In the genomic region with DNA sequence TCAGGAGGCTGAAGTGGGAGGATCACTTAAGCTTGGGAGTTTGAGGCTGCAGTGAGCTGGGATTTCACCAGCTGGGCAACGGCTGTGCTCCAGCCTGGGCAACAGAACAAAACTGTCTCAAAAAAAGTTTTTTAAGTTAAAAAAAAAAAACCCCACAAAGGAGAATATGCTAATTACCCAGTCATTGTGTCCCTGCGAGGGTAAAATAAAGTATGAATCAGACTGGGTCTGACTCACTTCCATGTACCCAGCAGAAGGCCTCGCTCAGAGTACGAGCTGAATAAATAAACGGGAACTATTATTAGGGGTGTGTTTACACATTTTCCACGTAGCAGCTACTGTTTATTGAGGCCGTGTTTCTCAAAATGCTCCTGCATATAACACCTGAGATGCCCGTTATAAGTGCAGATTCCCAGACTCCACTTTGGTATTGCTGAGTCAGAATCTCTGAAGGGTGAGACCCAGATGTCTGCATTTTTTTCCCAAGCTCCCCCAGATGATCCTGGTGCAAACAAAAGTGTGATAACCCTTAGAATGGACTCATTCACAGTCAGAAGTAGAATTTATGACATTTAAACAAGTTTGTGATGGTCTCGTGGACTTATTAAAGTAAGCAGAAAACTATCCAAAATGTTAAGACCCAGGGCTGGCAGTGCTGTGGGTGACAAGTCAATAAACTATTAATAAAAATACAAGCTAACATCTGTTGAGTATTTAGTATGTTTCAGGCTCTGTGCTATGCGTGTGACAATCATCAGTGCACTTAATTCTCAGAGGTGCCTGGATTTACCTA, we compare ENCODE assay signal across 13 cellular contexts. TPM values are rescaled to one million over a fixed set of nuclear protein-coding genes. Genes with fewer than 3 reads are reported as not detected.
A peak's percentile ranks its signal among the peaks of the same experiment; 100 is the strongest.
DNase-seq lines count a peak whose midpoint lies in the region; ATAC-seq and TF ChIP-seq lines count a peak whose summit lies in the region.
"Had no signal": no experiment of that assay in that cellular context is flagged by ENCODE, and none has a peak within 500 bp of the region (broad histone marks: within the 10 kb centered on the region; RNA-seq: fewer than 3 reads in every experiment).

No MANE protein-coding gene starts in this region.

- no peaks in the 10 kb centered on the region for H3K36me3 Mint-ChIP-seq in HFFc6 (ENCODE audit: low read depth)
- H3K36me3 Mint-ChIP-seq: IgD-negative memory B cell had no signal

- H3K4me3 ChIP-seq in left lung = no peak overlapping the region
- H3K4me3 ChIP-seq: colonic mucosa, sigmoid colon, thoracic aorta had no signal

- H3K9me3 ChIP-seq in left lung = no peaks in the 10 kb centered on the region
- H3K9me3 ChIP-seq: colonic mucosa, thoracic aorta had no signal

- no peaks in the 10 kb centered on the region for H3K27me3 ChIP-seq in left lung
- H3K27me3 ChIP-seq: colonic mucosa had no signal

- H3K27ac ChIP-seq in left lung = no peak overlapping the region
- H3K27ac ChIP-seq: colonic mucosa, sigmoid colon, thoracic aorta had no signal

- ATAC-seq in left lung (peak; percentile 81), HG02852 (IDR thresholded peaks at IDR 0.05; ENCODE audit: unreplicated experiment) (no peak), GM21526 (IDR thresholded peaks at IDR 0.05; ENCODE audit: low FRiP score, unreplicated experiment) (no peak), GM21360 (IDR thresholded peaks at IDR 0.05; ENCODE audit: unreplicated experiment) (no peak)

- H3K4me1 Mint-ChIP-seq in HFFc6 (ENCODE audit: low read depth) = peaks cover 22% of the 10 kb centered on the region

- H3K36me3 ChIP-seq in left lung = peaks cover 0 to 6% of the 10 kb centered on the region in 2 donors
- H3K36me3 ChIP-seq: colonic mucosa, sigmoid colon had no signal

- H3K27me3 Mint-ChIP-seq in HFFc6 (ENCODE audit: insufficient read depth) = peaks cover 23% of the 10 kb centered on the region

- no peaks in the 10 kb centered on the region for H3K9me3 Mint-ChIP-seq in HFFc6

- peak overlapping the region; percentile 52; the same call in 1 of the 2 replicates for H3K27ac Mint-ChIP-seq in HFFc6
- H3K27ac Mint-ChIP-seq: IgD-negative memory B cell had no signal

- peak overlapping the region; percentile 42; the same call in 1 of the 2 replicates for H3K4me3 Mint-ChIP-seq in HFFc6
- H3K4me3 Mint-ChIP-seq: IgD-negative memory B cell had no signal

- DNase-seq in CD1c-positive myeloid dendritic cell (ENCODE audit: extremely low spot score) (peak; percentile 80), HFFc6 (peak; percentile 81), amniotic epithelial cell (ENCODE audit: low read depth) (peak; percentile 25), left lung (no peak), D341Med (ENCODE audit: low spot score) (no peak)
- DNase-seq: activated CD4-positive, alpha-beta T cell treated with anti-CD3 and anti-CD28 coated beads, Interleukin-2, amount 50 U/mL, for 4 hours; colonic mucosa; sigmoid colon had no signal

- intact Hi-C loops in left lung (cut with DNase I) = no loop called here

- TF ChIP-seq CTCF in HFFc6 (IDR thresholded peaks at IDR 0.05) = no peak
- no peak for TF ChIP-seq CTCF in left lung (IDR thresholded peaks at IDR 0.05)

- H3K4me1 ChIP-seq in left lung = no peaks in the 10 kb centered on the region
- H3K4me1 ChIP-seq: colonic mucosa, sigmoid colon had no signal

RNA-seq across cellular contexts. Expression of gene KCNC3, which starts 28.2 kb away (rescaled TPM):
- total RNA-seq in HFFc6 (2021; fragmentation: NEBNext Ultra II Directional; extraction: Animal tissue kit (Norgen Biotek cat#: 25700)) = not detected
- total RNA-seq in left lung = 10 to 100 TPM in 1 of 2 donors, 1 to 10 TPM in 1; 8.5 to 14.7 TPM

Comparison
In these comparisons a context has a peak if more than half of its experiments do, and no peak if none do; other contexts are left out.
1. DNase-seq: peak in CD1c-positive myeloid dendritic cell (single experiment), HFFc6 (single experiment) and amniotic epithelial cell (single experiment); none in left lung (0 of 2) and D341Med (single experiment).
2. RNA of gene KCNC3, which starts 28.2 kb away (total RNA-seq): 8.5 to 14.7 TPM in left lung; not detected in HFFc6; every median in the first group is over 4 times any median in the second.